Comparison of ENCODE assay signal across 16 cellular contexts in the genomic region with DNA sequence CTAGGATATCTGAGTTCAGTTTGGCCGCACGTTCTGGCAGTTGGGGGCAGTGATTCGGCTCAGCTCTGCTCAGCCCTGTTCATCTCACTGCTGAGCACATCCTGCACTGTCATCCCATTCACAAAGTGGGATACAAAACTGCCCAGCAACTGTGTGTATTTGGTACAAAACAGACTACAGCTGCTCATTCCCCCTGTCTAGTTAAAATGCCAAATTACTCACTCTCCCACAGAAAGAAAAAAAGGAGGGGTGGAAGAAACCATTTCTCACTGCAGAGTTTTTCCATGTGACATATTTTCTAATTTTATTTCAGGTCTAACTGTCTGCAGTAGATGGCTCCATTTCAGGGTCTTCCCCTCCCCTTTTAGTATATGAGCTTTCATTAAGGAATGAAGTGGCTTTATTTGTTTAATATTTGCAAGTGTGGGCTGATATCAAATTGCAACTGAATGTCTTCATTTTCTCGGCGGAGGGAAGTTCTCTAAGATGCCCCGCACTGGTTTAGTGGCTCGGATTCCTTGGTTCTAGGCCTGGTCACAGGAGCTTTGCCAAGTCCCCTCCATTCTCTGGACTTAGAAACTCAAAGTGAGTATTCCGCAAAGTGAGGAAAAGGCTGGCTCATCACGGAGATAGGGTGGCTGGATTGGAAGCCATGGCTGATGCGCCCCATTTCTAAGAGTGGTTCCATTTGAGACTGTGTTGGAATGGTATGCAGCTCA. TPM values are rescaled to one million over a fixed set of nuclear protein-coding genes. Genes with fewer than 3 reads are reported as not detected.
DNase-seq lines count a peak whose midpoint lies in the region; ATAC-seq, FAIRE-seq and TF ChIP-seq lines count a peak whose summit lies in the region.
"Had no signal": no experiment of that assay in that cellular context is flagged by ENCODE, and none has a peak within 500 bp of the region (broad histone marks: within the 10 kb centered on the region; RNA-seq: fewer than 3 reads in every experiment).

No MANE protein-coding gene starts in this region.

- BruUV-seq in MCF 10A (replicated peaks; lab: Mats Ljungman, UMichigan), result no TSS peak

- no peaks in the 10 kb centered on the region for H3K9me3 Mint-ChIP-seq in MCF 10A (ENCODE audit: unreplicated experiment)

- POLR2A ChIA-PET in MCF 10A (lab: Yijun Ruan, JAX), result interaction anchor here (0.5 kb wide), 1 partner anchor 53 kb away, joined by 3 read pairs; no protein-coding TSS in a partner anchor

- FAIRE-seq in pancreas (lab: Jason Lieb, UNC), result no peak
- FAIRE-seq: islet of Langerhans had no signal

- H3K4me3 ChIP-seq in fibroblast of the aortic adventitia (ENCODE audit: low read depth, low read length) (no peak overlapping the region), pancreas (no peak overlapping the region), spleen (no peak overlapping the region)

- TF ChIP-seq CTCF in fibroblast of the aortic adventitia (IDR thresholded peaks at IDR 0.05; ENCODE audit: insufficient read depth, low read length) (no peak), pancreas (IDR thresholded peaks at IDR 0.05) (no peak), MCF 10A (IDR thresholded peaks at IDR 0.05; ENCODE audit: unreplicated experiment) (no peak), spleen (IDR thresholded peaks at IDR 0.05 in 8 of 11, conservative IDR thresholded peaks at IDR 0.05 in 3 of 11) (no peak)

- peaks cover 40% of the 10 kb centered on the region for H3K27me3 Mint-ChIP-seq in MCF 10A (ENCODE audit: insufficient read depth, unreplicated experiment)

- ATAC-seq in pancreas (peak in 3 of 4 donors; percentile 32 to 47 (median 47)), HG03025 (IDR thresholded peaks at IDR 0.05; ENCODE audit: low FRiP score, unreplicated experiment) (no peak)
- ATAC-seq: activated CD4-positive, CD25-positive, alpha-beta regulatory T cell treated with anti-CD3 and anti-CD28 coated beads, Interleukin-2, amount 50 U/mL, for 24 hours had no signal

- H3K36me3 Mint-ChIP-seq in MCF 10A (ENCODE audit: insufficient read depth, unreplicated experiment), result no peaks in the 10 kb centered on the region

- no peak overlapping the region for H3K4me3 Mint-ChIP-seq in MCF 10A (ENCODE audit: unreplicated experiment)

- TF ChIP-seq POLR2A in spleen (IDR thresholded peaks at IDR 0.05), result no peak

- WGBS in pancreas, 2 donors, result 87 to 88% methylated on average over 10 of the region's 10 CpGs
- 75 to 90% (median 82%) methylated on average over 10 of the region's 10 CpGs for WGBS in spleen, 5 donors

- no peaks in the 10 kb centered on the region for H3K4me1 Mint-ChIP-seq in MCF 10A (ENCODE audit: insufficient read depth, unreplicated experiment)

- H3K27ac ChIP-seq in pancreas (no peak overlapping the region), spleen (peak overlapping the region in 3 of 8 donors; percentile 6 to 33 (median 12))
- H3K27ac ChIP-seq: RWPE1 had no signal

- H3K4me1 ChIP-seq in pancreas (peaks cover 0 to 3% (median 0%) of the 10 kb centered on the region in 3 donors), spleen (no peaks in the 10 kb centered on the region)
- H3K4me1 ChIP-seq: BE2C had no signal

- H3K36me3 ChIP-seq in pancreas (no peaks in the 10 kb centered on the region), spleen (no peaks in the 10 kb centered on the region)
- H3K36me3 ChIP-seq: BE2C had no signal

- CTCF ChIA-PET in MCF 10A (lab: Yijun Ruan, JAX), result interaction anchor here (0.9 to 3.2 kb wide), 3 partner anchors 10 to 182 kb away, joined by 4 to 20 read pairs (median 5); no protein-coding TSS in a partner anchor

- H3K27me3 ChIP-seq in pancreas (no peaks in the 10 kb centered on the region), spleen (replicated peaks in 1 of 7) (peaks cover 0 to 4% (median 0%) of the 10 kb centered on the region in 7 donors)

- no peaks in the 10 kb centered on the region for H3K9me3 ChIP-seq in pancreas
- peaks cover 0 to 16% (median 9%) of the 10 kb centered on the region in 8 donors for H3K9me3 ChIP-seq in spleen
- H3K9me3 ChIP-seq: BE2C had no signal

- intact Hi-C loops in pancreas (cut with DNase I), result no loop called here
- intact Hi-C loops in MCF 10A (cut with micrococcal nuclease), result no loop called here
- intact Hi-C loops in spleen (cut with DNase I; ENCODE audit: low total_unique reads), result no loop called here

- DNase-seq in AG08395 (ENCODE audit: low spot score) (peak; percentile 94), RPMI7951 (ENCODE audit: low read depth) (peak; percentile 91), fibroblast of the aortic adventitia (ENCODE audit: low read depth) (peak; percentile 87), pancreas (no peak), NCI-H226 (no peak), MCF 10A (ENCODE audit: unreplicated experiment) (no peak), spleen (no peak)
- DNase-seq: activated effector memory CD4-positive, alpha-beta T cell treated with anti-CD3 and anti-CD28 coated beads, Interleukin-2, amount 50 U/mL, for 16 hours; BE2C; effector CD8-positive, alpha-beta T cell; NCI-H1930; posterior cingulate gyrus had no signal

- no peak overlapping the region for H3K27ac Mint-ChIP-seq in MCF 10A (ENCODE audit: low read depth, unreplicated experiment)

RNA-seq across cellular contexts. Expression of a gene that starts 14.7 kb away (rescaled TPM):
- 20.2 and 21.1 TPM in 2 replicates for total RNA-seq in RPMI7951 (2014; rRNA removed; shearing (Covaris generic))
- total RNA-seq in fibroblast of the aortic adventitia (ENCODE audit: low replicate concordance), result 25.1 and 25.3 TPM in 2 replicates
- 10 to 100 TPM in 4 of 6 donors, 1 to 10 TPM in 2; 9.4 to 43.4 (median 19.4) TPM for total RNA-seq in pancreas
- 1 to 10 TPM; 6.7 to 7.0 TPM for polyA plus RNA-seq in pancreas
- not detected in 2 replicates for total RNA-seq in MCF 10A (2022)
- total RNA-seq in spleen, result 1 to 10 TPM in 6 of 7 donors, under 1 TPM in 1; 0.94 to 9.3 (median 3.2) TPM
- polyA plus RNA-seq in spleen, result 1 to 10 TPM in 2 of 3 donors, under 1 TPM in 1; 0.33 to 1.2 (median 1.1) TPM

Comparison
In these comparisons a context has a peak if more than half of its experiments do, and no peak if none do; other contexts are left out.
1. DNase-seq: peak in AG08395 (single experiment), RPMI7951 (single experiment) and fibroblast of the aortic adventitia (single experiment); none in pancreas (0 of 6), NCI-H226 (single experiment), MCF 10A (single experiment) and spleen (single experiment).